Comparison of ENCODE assay signal across 8 cellular contexts in the genomic region with DNA sequence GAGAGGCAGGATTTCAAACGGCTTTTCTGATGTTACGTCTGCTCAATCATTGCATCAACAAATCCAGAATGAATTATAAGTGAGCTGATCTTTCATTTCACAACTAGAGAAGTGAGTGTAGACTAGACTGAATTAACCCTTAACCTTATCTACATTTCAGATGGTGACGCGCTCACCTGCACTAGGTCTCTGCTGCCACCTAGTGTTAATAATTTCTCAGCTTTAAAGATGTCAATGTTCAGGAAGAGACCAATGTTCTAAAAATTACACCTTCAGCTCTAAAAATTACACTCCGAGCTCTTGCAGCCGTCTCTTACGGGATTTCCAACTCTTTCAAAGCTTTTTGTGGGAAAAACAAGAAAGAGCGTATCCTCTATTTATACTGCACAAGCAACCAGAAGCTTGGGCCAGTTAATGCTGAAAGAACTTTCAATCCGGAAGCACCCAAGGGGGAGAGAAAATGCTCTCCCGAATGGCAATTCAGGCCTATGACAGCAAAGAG.
DNase-seq lines count a peak whose midpoint lies in the region; ATAC-seq and TF ChIP-seq lines count a peak whose summit lies in the region.

No MANE protein-coding gene starts in this region.

- no peak for TF ChIP-seq EP300 in upper lobe of left lung (IDR thresholded peaks at IDR 0.05)

- H3K9me3 ChIP-seq in body of pancreas (no peaks in the 10 kb centered on the region), upper lobe of left lung (no peaks in the 10 kb centered on the region)

- peaks cover 15% of the 10 kb centered on the region for H3K4me1 ChIP-seq in body of pancreas
- peaks cover 0 to 4% (median 0%) of the 10 kb centered on the region in 4 donors for H3K4me1 ChIP-seq in upper lobe of left lung

- H3K27ac ChIP-seq in body of pancreas (no peak overlapping the region), upper lobe of left lung (no peak overlapping the region)

- in situ Hi-C loops in G401 (cut with HindIII; ENCODE audit: low sequenced_read_pairs) = no loop called here

- WGBS in body of pancreas, 2 donors = 17 to 19% methylated on average over 10 of the region's 10 CpGs
- 27 to 29% methylated on average over 10 of the region's 10 CpGs for WGBS in upper lobe of left lung, 2 donors

- no peaks in the 10 kb centered on the region for H3K36me3 ChIP-seq in body of pancreas (replicated peaks in 1 of 2; ENCODE audit: insufficient read depth in 1 of 2, low read depth in 2 of 2)
- H3K36me3 ChIP-seq in upper lobe of left lung = no peaks in the 10 kb centered on the region

- TF ChIP-seq POLR2A in body of pancreas (IDR thresholded peaks at IDR 0.05) = no peak
- TF ChIP-seq POLR2A in upper lobe of left lung (IDR thresholded peaks at IDR 0.05) = no peak

- intact Hi-C loops in body of pancreas (cut with DNase I) = no loop called here

- no peak overlapping the region for H3K4me3 ChIP-seq in body of pancreas
- H3K4me3 ChIP-seq in upper lobe of left lung = no peak overlapping the region

- peak; percentile 77 to 90 (median 87) for TF ChIP-seq CTCF in body of pancreas (IDR thresholded peaks at IDR 0.05)
- TF ChIP-seq CTCF in upper lobe of left lung (IDR thresholded peaks at IDR 0.05) = peak; percentile 28 to 81 (median 74)

- H3K27me3 ChIP-seq in body of pancreas (no peaks in the 10 kb centered on the region), upper lobe of left lung (no peaks in the 10 kb centered on the region)

- DNase-seq in AG08396 (ENCODE audit: low spot score) (peak; percentile 51), G401 (ENCODE audit: low spot score) (peak; percentile 61), NCI-H345 treated with DMSO at 0.1 percent for 48 hours (lab: John Stamatoyannopoulos, UW; ENCODE audit: unreplicated experiment) (peak; percentile 18), body of pancreas (no peak), kidney glomerular epithelial cell (lab: John Stamatoyannopoulos, UW) (peak; percentile 45), upper lobe of left lung (no peak)

- ATAC-seq in HG02798 (IDR thresholded peaks at IDR 0.05; ENCODE audit: poor library complexity, unreplicated experiment) (peak; percentile 59), body of pancreas (peak; percentile 70), upper lobe of left lung (ENCODE audit: low FRiP score in 2 of 2) (peak; percentile 63 to 75), HG03196 (IDR thresholded peaks at IDR 0.05; ENCODE audit: unreplicated experiment) (no peak)

Comparison
In these comparisons a context has a peak if more than half of its experiments do, and no peak if none do; other contexts are left out.
1. DNase-seq: peak in AG08396 (single experiment), G401 (single experiment), NCI-H345 treated with DMSO at 0.1 percent for 48 hours (single experiment) and kidney glomerular epithelial cell (single experiment); none in body of pancreas (0 of 4) and upper lobe of left lung (0 of 2).